Comparison of ENCODE assay signal across 1 cellular context in genomic region chr6:52995913-52996685, GRCh38.
TF ChIP-seq lines count a peak whose summit lies in the region.

No MANE protein-coding gene starts in this region.

TF ChIP-seq in H1, 55 proteins besides CTCF, POLR2A, EP300 and RAD21 (continued from another document):
- TF ChIP-seq RNF2 (IDR thresholded peaks at IDR 0.05; ENCODE audit: borderline replicate concordance, low read depth, low read length, missing control alignments, poor library complexity, severe bottlenecking) (no peak), POLR2AphosphoS5 (IDR thresholded peaks at IDR 0.05; ENCODE audit: low read depth, low read length) (no peak), SIX5 (IDR thresholded peaks at IDR 0.05; ENCODE audit: low read depth, low read length) (no peak), PHF8 (conservative IDR thresholded peaks at IDR 0.05; ENCODE audit: low read depth, low read length) (no peak), RFX5 (IDR thresholded peaks at IDR 0.05; ENCODE audit: borderline replicate concordance, low read depth, low read length) (no peak), KDM4A (IDR thresholded peaks at IDR 0.05; ENCODE audit: low read depth, low read length, severe bottlenecking) (no peak), SRF (IDR thresholded peaks at IDR 0.05; ENCODE audit: low read depth, low read length) (no peak), USF2 (IDR thresholded peaks at IDR 0.05; ENCODE audit: low read length) (no peak), ASH2L (IDR thresholded peaks at IDR 0.05; ENCODE audit: low read length) (no peak), SIN3A (conservative IDR thresholded peaks at IDR 0.05 in 1 of 2, IDR thresholded peaks at IDR 0.05 in 1 of 2; ENCODE audit: low read depth in 1 of 2, low read length in 2 of 2) (no peak), TEAD4 (IDR thresholded peaks at IDR 0.05; ENCODE audit: low read depth, low read length) (no peak), ATF2 (IDR thresholded peaks at IDR 0.05; ENCODE audit: low read length) (no peak)
